ENCODE assay signal across 19 cellular contexts in genomic region chr3:120137548-120137947, GRCh38. TPM values are rescaled to one million over a fixed set of nuclear protein-coding genes. Genes with fewer than 3 reads are reported as not detected.
A peak's percentile ranks its signal among the peaks of the same experiment; 100 is the strongest.
DNase-seq lines count a peak whose midpoint lies in the region; ATAC-seq and TF ChIP-seq lines count a peak whose summit lies in the region.
"Had no signal": no experiment of that assay in that cellular context is flagged by ENCODE, and none has a peak within 500 bp of the region (broad histone marks: within the 10 kb centered on the region; RNA-seq: fewer than 3 reads in every experiment).

No MANE protein-coding gene starts in this region.

- peaks cover 0 to 7% of the 10 kb centered on the region in 2 experiments; a peak in 1 of 4 replicates for H3K4me1 ChIP-seq in SK-N-SH (ENCODE audit: control insufficient read depth in 1 of 2, insufficient read depth in 2 of 2, low read depth in 1 of 2, low read length in 1 of 2)
- H3K4me1 ChIP-seq in PC-3 (ENCODE audit: insufficient read depth, low read length): peaks cover 13% of the 10 kb centered on the region
- no peaks in the 10 kb centered on the region for H3K4me1 ChIP-seq in upper lobe of right lung
- H3K4me1 ChIP-seq in CD8-positive, alpha-beta memory T cell (ENCODE audit: insufficient read depth, low read length): no peaks in the 10 kb centered on the region

- H3K27me3 Mint-ChIP-seq in CD8-positive, alpha-beta memory T cell: peaks cover 0 to 5% of the 10 kb centered on the region in 2 donors
- H3K27me3 Mint-ChIP-seq: CD4-positive, alpha-beta T cell had no signal

- H3K9me3 Mint-ChIP-seq in CD8-positive, alpha-beta memory T cell: no peaks in the 10 kb centered on the region
- H3K9me3 Mint-ChIP-seq: CD4-positive, alpha-beta T cell had no signal

- intact Hi-C loops in PC-3 (cut with micrococcal nuclease): no loop called here
- intact Hi-C loops in upper lobe of right lung (cut with DNase I): no loop called here
- intact Hi-C loops in posterior cingulate gyrus (cut with DNase I): no loop called here

- BruUV-seq in PC-3 (replicated peaks; lab: Mats Ljungman, UMichigan): no TSS peak

- no peak overlapping the region for H3K9ac ChIP-seq in SK-N-SH
- H3K9ac ChIP-seq in PC-3 (ENCODE audit: low read length): no peak overlapping the region

- no peak for TF ChIP-seq CTCF in SK-N-SH (IDR thresholded peaks at IDR 0.05)
- peak; percentile 32; the same call in 1 of the 2 replicates for TF ChIP-seq CTCF in PC-3 (conservative IDR thresholded peaks at IDR 0.05; ENCODE audit: low read depth, low read length)
- peak; percentile 3 for TF ChIP-seq CTCF in fibroblast of villous mesenchyme (IDR thresholded peaks at IDR 0.05; ENCODE audit: insufficient read depth, low read depth, low read length)
- no peak for TF ChIP-seq CTCF in upper lobe of right lung (IDR thresholded peaks at IDR 0.05)

- H3K9me3 ChIP-seq in SK-N-SH: no peaks in the 10 kb centered on the region
- no peaks in the 10 kb centered on the region for H3K9me3 ChIP-seq in PC-3 (ENCODE audit: low read length)
- no peaks in the 10 kb centered on the region for H3K9me3 ChIP-seq in upper lobe of right lung
- no peaks in the 10 kb centered on the region for H3K9me3 ChIP-seq in CD8-positive, alpha-beta memory T cell (ENCODE audit: low read length)

- no peak for TF ChIP-seq EP300 in SK-N-SH (IDR thresholded peaks at IDR 0.05; ENCODE audit: borderline replicate concordance in 1 of 2, low read depth in 1 of 2, low read length in 1 of 2)

- H2AFZ ChIP-seq in SK-N-SH (ENCODE audit: low read depth) (no peak overlapping the region), PC-3 (ENCODE audit: low read length) (no peak overlapping the region)

- ATAC-seq in SK-N-SH treated with all-trans-retinoic acid at 6 μM for 48 hours: no peak
- ATAC-seq in PC-3: peak; percentile 50; the same call in 1 of the 2 replicates
- ATAC-seq in upper lobe of right lung: peak; percentile 17
- ATAC-seq in GM18517 (IDR thresholded peaks at IDR 0.05; ENCODE audit: unreplicated experiment): no peak
- ATAC-seq: GM12878 had no signal

- H3F3A ChIP-seq in SK-N-SH (replicated peaks; ENCODE audit: insufficient read depth) (no peaks in the 10 kb centered on the region), PC-3 (ENCODE audit: low read length, unreplicated experiment) (no peaks in the 10 kb centered on the region)

- 52% methylated on average over 2 of the region's 2 CpGs for WGBS in SK-N-SH (ENCODE audit: low lambda C conversion rate)

- CTCF ChIA-PET in SK-N-SH (lab: Yijun Ruan, JAX) (interaction anchor here (0.9 kb wide), 1 partner anchor 234 kb away, joined by 3 read pairs; no protein-coding TSS in a partner anchor), PC-3 (lab: Charles Lee) (no interaction called here)
- CTCF ChIA-PET in CD8-positive, alpha-beta memory T cell (lab: Charles Lee): no interaction called here

- H3K27me3 ChIP-seq in SK-N-SH (ENCODE audit: insufficient read depth): no peaks in the 10 kb centered on the region
- no peaks in the 10 kb centered on the region for H3K27me3 ChIP-seq in PC-3 (ENCODE audit: low read length)
- no peaks in the 10 kb centered on the region for H3K27me3 ChIP-seq in upper lobe of right lung
- no peaks in the 10 kb centered on the region for H3K27me3 ChIP-seq in CD8-positive, alpha-beta memory T cell (ENCODE audit: insufficient read depth, low read length, poor library complexity, severe bottlenecking)

- peak; percentile 23; the same call in 1 of the 2 replicates for TF ChIP-seq RAD21 in SK-N-SH (IDR thresholded peaks at IDR 0.05; ENCODE audit: low read length)

- H3K36me3 Mint-ChIP-seq in CD8-positive, alpha-beta memory T cell: no peaks in the 10 kb centered on the region

- POLR2A ChIA-PET in SK-N-SH (lab: Yijun Ruan, JAX): no interaction called here
- POLR2A ChIA-PET in PC-3 (lab: Charles Lee; ENCODE audit: unreplicated experiment): no interaction called here
- POLR2A ChIA-PET in CD8-positive, alpha-beta memory T cell (lab: Charles Lee): no interaction called here

- H3K27ac ChIP-seq in SK-N-SH (ENCODE audit: low read depth in 2 of 2, low read length in 1 of 2) (no peak overlapping the region), PC-3 (ENCODE audit: low read length) (no peak overlapping the region), upper lobe of right lung (no peak overlapping the region)
- no peak overlapping the region for H3K27ac ChIP-seq in CD8-positive, alpha-beta memory T cell (ENCODE audit: low read depth, low read length)

- H3K79me2 ChIP-seq in SK-N-SH (ENCODE audit: insufficient read depth): no peaks in the 10 kb centered on the region
- H3K79me2 ChIP-seq in PC-3 (ENCODE audit: low read length): no peaks in the 10 kb centered on the region

- H3K4me3 Mint-ChIP-seq in CD8-positive, alpha-beta memory T cell: no peak overlapping the region
- H3K4me3 Mint-ChIP-seq: CD4-positive, alpha-beta T cell had no signal

- H4K20me1 ChIP-seq in SK-N-SH (ENCODE audit: insufficient read depth) (no peaks in the 10 kb centered on the region), PC-3 (ENCODE audit: low read length) (no peaks in the 10 kb centered on the region)

- H3K4me3 ChIP-seq in SK-N-SH (ENCODE audit: low read depth in 2 of 2, low read length in 1 of 2): no peak overlapping the region
- H3K4me3 ChIP-seq in PC-3 (ENCODE audit: low read length): no peak overlapping the region
- no peak overlapping the region for H3K4me3 ChIP-seq in fibroblast of villous mesenchyme (ENCODE audit: low read depth, low read length)
- H3K4me3 ChIP-seq in upper lobe of right lung: no peak overlapping the region
- H3K4me3 ChIP-seq in CD8-positive, alpha-beta memory T cell (ENCODE audit: low read length): no peak overlapping the region
- H3K4me3 ChIP-seq: GM12878 had no signal

- DNase-seq in SK-N-SH (no peak), PC-3 (no peak), fibroblast of villous mesenchyme (ENCODE audit: low read depth) (no peak), upper lobe of right lung (no peak), posterior cingulate gyrus (no peak)
- no peak for DNase-seq in CD8-positive, alpha-beta memory T cell
- DNase-seq: Calu3; CD4-positive, alpha-beta T cell; EL; NCI-H1048; NCI-H1436; NCI-H2029 treated with DMSO at 0.1 percent for 48 hours; NCI-H2171 treated with DMSO at 0.1 percent for 48 hours; NCI-H446; NCI-H526 treated with DMSO at 0.1 percent for 48 hours; Right ventricle myocardium superior had no signal

- H3K9me2 ChIP-seq in SK-N-SH (no peaks in the 10 kb centered on the region), PC-3 (replicated peaks; ENCODE audit: low read length) (no peaks in the 10 kb centered on the region)

- peak overlapping the region in 1 of 8 donors; percentile 27 for H3K27ac Mint-ChIP-seq in CD8-positive, alpha-beta memory T cell
- H3K27ac Mint-ChIP-seq: CD4-positive, alpha-beta T cell had no signal

- H3K4me1 Mint-ChIP-seq in CD8-positive, alpha-beta memory T cell: no peaks in the 10 kb centered on the region

- H3K4me2 ChIP-seq in SK-N-SH (no peak overlapping the region), PC-3 (ENCODE audit: low read length) (no peak overlapping the region)

- no peaks in the 10 kb centered on the region for H3K36me3 ChIP-seq in SK-N-SH (replicated peaks in 1 of 2; ENCODE audit: control insufficient read depth in 1 of 2, insufficient read depth in 2 of 2, low read length in 1 of 2)
- no peaks in the 10 kb centered on the region for H3K36me3 ChIP-seq in PC-3 (ENCODE audit: low read depth, low read length)
- H3K36me3 ChIP-seq in upper lobe of right lung: no peaks in the 10 kb centered on the region
- H3K36me3 ChIP-seq in CD8-positive, alpha-beta memory T cell (ENCODE audit: insufficient read depth, low read length): no peaks in the 10 kb centered on the region

TF ChIP-seq in SK-N-SH, 30 proteins besides CTCF, POLR2A, EP300 and RAD21:
- no peak for TF ChIP-seq NFIC (IDR thresholded peaks at IDR 0.05; ENCODE audit: borderline replicate concordance)
TF ChIP-seq in SK-N-SH: peak in this region for 0.

TF ChIP-seq in SK-N-SH treated with all-trans-retinoic acid at 6 μM for 48 hours, 23 proteins besides CTCF, POLR2A, EP300 and RAD21:
- TF ChIP-seq TCF4 (CRISPR knock-in tag; IDR thresholded peaks at IDR 0.05; ENCODE audit: borderline replicate concordance) (no peak), PPARA (CRISPR knock-in tag; IDR thresholded peaks at IDR 0.05; ENCODE audit: borderline replicate concordance) (no peak), TSHZ2 (CRISPR knock-in tag; IDR thresholded peaks at IDR 0.05) (no peak)

RNA-seq across cellular contexts. Expression of gene GSK3B, which starts 43.3 kb away (rescaled TPM):
- 15.9 and 19.7 TPM in 2 replicates for polyA plus RNA-seq in SK-N-SH (2012; rRNA removed)
- polyA plus RNA-seq in SK-N-SH (2012; cell fraction: cytosol; rRNA removed): 21.3 TPM in 2 replicates
- 6.5 and 14.0 TPM in 2 replicates for polyA plus RNA-seq in SK-N-SH (2012; cell fraction: nucleus; rRNA removed)
- total RNA-seq in PC-3 (2014; rRNA removed): 55.8 and 71.9 TPM in 2 replicates
- total RNA-seq in fibroblast of villous mesenchyme: 83.8 and 94.1 TPM in 2 replicates
- 55.2 TPM for total RNA-seq in upper lobe of right lung
- total RNA-seq in CD8-positive, alpha-beta memory T cell: 10 to 100 TPM; 35.7 to 38.0 TPM
- polyA plus RNA-seq in CD8-positive, alpha-beta memory T cell: 20.0 TPM

Comparison
In these comparisons a context has a peak if more than half of its experiments do, and no peak if none do; other contexts are left out.
1. CTCF ChIP-seq: peak in PC-3 (single experiment) and fibroblast of villous mesenchyme (single experiment); none in SK-N-SH (single experiment) and upper lobe of right lung (single experiment).
2. ATAC-seq: peak in PC-3 (single experiment) and upper lobe of right lung (single experiment); none in SK-N-SH treated with all-trans-retinoic acid at 6 μM for 48 hours (single experiment) and GM18517 (single experiment).